1 cellular context compared by ENCODE assay signal in the genomic region with DNA sequence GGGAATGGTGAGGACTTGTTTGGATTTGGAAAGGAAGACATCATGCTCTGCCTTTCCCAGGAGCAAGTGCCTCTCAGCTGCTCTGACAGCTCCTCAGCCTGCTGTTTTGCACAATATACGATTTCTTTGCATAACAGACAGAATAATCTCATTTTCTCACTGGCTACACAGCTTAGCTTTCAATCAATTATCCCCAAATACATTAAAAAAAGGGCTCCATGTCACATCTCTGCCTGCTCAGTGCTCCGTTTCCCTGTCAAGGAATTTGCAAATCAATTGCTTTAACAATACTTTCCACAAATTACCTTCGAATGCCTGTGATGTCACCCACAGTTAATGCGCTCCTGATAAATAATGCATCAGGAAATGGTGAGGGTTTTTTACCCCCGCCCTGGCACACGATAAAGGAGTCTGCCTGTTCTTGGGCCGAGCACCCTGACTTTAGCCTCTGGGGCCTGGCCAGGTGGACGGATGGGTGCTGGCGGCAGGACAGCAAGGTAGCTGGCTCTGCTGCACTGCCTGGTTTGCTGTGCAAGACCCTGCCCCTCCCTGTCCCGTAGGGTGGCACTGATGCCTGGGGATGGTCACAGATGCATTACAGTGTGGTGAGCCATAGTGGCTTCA.
TF ChIP-seq lines count a peak whose summit lies in the region.

No MANE protein-coding gene starts in this region.

TF ChIP-seq in GM23338, 12 proteins besides CTCF, POLR2A, EP300 and RAD21:
- TF ChIP-seq ETS1 (IDR thresholded peaks at IDR 0.05): no peak
- TF ChIP-seq, protein P1, sequence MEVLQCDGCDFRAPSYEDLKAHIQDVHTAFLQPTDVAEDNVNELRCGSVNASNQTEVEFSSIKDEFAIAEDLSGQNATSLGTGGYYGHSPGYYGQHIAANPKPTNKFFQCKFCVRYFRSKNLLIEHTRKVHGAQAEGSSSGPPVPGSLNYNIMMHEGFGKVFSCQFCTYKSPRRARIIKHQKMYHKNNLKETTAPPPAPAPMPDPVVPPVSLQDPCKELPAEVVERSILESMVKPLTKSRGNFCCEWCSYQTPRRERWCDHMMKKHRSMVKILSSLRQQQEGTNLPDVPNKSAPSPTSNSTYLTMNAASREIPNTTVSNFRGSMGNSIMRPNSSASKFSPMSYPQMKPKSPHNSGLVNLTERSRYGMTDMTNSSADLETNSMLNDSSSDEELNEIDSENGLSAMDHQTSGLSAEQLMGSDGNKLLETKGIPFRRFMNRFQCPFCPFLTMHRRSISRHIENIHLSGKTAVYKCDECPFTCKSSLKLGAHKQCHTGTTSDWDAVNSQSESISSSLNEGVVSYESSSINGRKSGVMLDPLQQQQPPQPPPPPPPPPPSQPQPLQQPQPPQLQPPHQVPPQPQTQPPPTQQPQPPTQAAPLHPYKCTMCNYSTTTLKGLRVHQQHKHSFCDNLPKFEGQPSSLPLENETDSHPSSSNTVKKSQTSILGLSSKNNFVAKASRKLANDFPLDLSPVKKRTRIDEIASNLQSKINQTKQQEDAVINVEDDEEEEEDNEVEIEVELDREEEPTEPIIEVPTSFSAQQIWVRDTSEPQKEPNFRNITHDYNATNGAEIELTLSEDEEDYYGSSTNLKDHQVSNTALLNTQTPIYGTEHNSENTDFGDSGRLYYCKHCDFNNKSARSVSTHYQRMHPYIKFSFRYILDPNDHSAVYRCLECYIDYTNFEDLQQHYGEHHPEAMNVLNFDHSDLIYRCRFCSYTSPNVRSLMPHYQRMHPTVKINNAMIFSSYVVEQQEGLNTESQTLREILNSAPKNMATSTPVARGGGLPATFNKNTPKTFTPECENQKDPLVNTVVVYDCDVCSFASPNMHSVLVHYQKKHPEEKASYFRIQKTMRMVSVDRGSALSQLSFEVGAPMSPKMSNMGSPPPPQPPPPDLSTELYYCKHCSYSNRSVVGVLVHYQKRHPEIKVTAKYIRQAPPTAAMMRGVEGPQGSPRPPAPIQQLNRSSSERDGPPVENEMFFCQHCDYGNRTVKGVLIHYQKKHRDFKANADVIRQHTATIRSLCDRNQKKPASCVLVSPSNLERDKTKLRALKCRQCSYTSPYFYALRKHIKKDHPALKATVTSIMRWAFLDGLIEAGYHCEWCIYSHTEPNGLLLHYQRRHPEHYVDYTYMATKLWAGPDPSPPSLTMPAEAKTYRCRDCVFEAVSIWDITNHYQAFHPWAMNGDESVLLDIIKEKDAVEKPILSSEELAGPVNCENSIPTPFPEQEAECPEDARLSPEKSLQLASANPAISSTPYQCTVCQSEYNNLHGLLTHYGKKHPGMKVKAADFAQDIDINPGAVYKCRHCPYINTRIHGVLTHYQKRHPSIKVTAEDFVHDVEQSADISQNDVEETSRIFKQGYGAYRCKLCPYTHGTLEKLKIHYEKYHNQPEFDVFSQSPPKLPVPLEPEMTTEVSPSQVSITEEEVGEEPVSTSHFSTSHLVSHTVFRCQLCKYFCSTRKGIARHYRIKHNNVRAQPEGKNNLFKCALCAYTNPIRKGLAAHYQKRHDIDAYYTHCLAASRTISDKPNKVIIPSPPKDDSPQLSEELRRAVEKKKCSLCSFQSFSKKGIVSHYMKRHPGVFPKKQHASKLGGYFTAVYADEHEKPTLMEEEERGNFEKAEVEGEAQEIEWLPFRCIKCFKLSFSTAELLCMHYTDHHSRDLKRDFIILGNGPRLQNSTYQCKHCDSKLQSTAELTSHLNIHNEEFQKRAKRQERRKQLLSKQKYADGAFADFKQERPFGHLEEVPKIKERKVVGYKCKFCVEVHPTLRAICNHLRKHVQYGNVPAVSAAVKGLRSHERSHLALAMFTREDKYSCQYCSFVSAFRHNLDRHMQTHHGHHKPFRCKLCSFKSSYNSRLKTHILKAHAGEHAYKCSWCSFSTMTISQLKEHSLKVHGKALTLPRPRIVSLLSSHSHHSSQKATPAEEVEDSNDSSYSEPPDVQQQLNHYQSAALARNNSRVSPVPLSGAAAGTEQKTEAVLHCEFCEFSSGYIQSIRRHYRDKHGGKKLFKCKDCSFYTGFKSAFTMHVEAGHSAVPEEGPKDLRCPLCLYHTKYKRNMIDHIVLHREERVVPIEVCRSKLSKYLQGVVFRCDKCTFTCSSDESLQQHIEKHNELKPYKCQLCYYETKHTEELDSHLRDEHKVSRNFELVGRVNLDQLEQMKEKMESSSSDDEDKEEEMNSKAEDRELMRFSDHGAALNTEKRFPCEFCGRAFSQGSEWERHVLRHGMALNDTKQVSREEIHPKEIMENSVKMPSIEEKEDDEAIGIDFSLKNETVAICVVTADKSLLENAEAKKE (CRISPR knock-in tag; IDR thresholded peaks at IDR 0.05): no peak
- TF ChIP-seq ZNF114 (CRISPR knock-in tag; IDR thresholded peaks at IDR 0.05): no peak
- TF ChIP-seq NANOG (IDR thresholded peaks at IDR 0.05; ENCODE audit: borderline replicate concordance): no peak
- no peak for TF ChIP-seq JUNB (IDR thresholded peaks at IDR 0.05; ENCODE audit: unreplicated experiment)
- TF ChIP-seq POLR2AphosphoS5 (IDR thresholded peaks at IDR 0.05; ENCODE audit: low read depth): no peak
- TF ChIP-seq ZNF331 (CRISPR knock-in tag; IDR thresholded peaks at IDR 0.05; ENCODE audit: low read depth): no peak
- no peak for TF ChIP-seq EZH2phosphoT487 (IDR thresholded peaks at IDR 0.05; ENCODE audit: unreplicated experiment)
- no peak for TF ChIP-seq CREB1 (CRISPR knock-in tag; IDR thresholded peaks at IDR 0.05; ENCODE audit: low read depth)
- no peak for TF ChIP-seq EZH2 (IDR thresholded peaks at IDR 0.05; ENCODE audit: low read depth, unreplicated experiment)
